9 cellular contexts compared by ENCODE assay signal in genomic region chr10:79022565-79023488, GRCh38. TPM values are rescaled to one million over a fixed set of nuclear protein-coding genes. Genes with fewer than 3 reads are reported as not detected.
DNase-seq lines count a peak whose midpoint lies in the region; ATAC-seq, FAIRE-seq and TF ChIP-seq lines count a peak whose summit lies in the region.
"Had no signal": no experiment of that assay in that cellular context is flagged by ENCODE, and none has a peak within 500 bp of the region (broad histone marks: within the 10 kb centered on the region; RNA-seq: fewer than 3 reads in every experiment).

No MANE protein-coding gene starts in this region.

- H3K4me1 ChIP-seq in A549 (no peaks in the 10 kb centered on the region), vagina (peaks cover 27% of the 10 kb centered on the region), foreskin keratinocyte (peaks cover 5% of the 10 kb centered on the region)
- H3K4me1 ChIP-seq in naive thymus-derived CD4-positive, alpha-beta T cell (ENCODE audit: control insufficient read depth in 2 of 2, insufficient read depth in 2 of 2, low read length in 2 of 2) = peaks cover 24 to 30% of the 10 kb centered on the region in 2 donors

- peak; percentile 32 to 57 for DNase-seq in A549 (ENCODE audit: low read depth in 1 of 2, low spot score in 1 of 2)
- peak; percentile 22 for DNase-seq in M059J (ENCODE audit: low read depth)
- DNase-seq in astrocyte of the spinal cord (ENCODE audit: low read depth, low spot score) = peak; percentile 13
- no peak for DNase-seq in naive thymus-derived CD4-positive, alpha-beta T cell
- DNase-seq in vagina (ENCODE audit: extremely low spot score in 2 of 2) = no peak
- DNase-seq in foreskin keratinocyte = no peak
- no peak for DNase-seq in activated CD4-positive, alpha-beta T cell treated with anti-CD3 and anti-CD28 coated beads for 1 hour

- no peak overlapping the region for H3K4me2 ChIP-seq in A549

- no peak for TF ChIP-seq RAD21 in A549 (conservative IDR thresholded peaks at IDR 0.05 in 1 of 2, IDR thresholded peaks at IDR 0.05 in 1 of 2)

- H3K27ac Mint-ChIP-seq in naive thymus-derived CD4-positive, alpha-beta T cell = peak overlapping the region in 4 of 9 donors; percentile 60 to 75 (median 62)

- CTCF ChIA-PET in A549 (lab: Yijun Ruan, JAX) = interaction anchor here (0.9 to 1.4 kb wide), 5 partner anchors 8 to 172 kb away, joined by 3 read pairs; no protein-coding TSS in a partner anchor
- CTCF ChIA-PET in naive thymus-derived CD4-positive, alpha-beta T cell (lab: Charles Lee) = interaction anchor here (1.0 to 1.3 kb wide), 2 partner anchors 45 to 364 kb away, joined by 3 read pairs; no protein-coding TSS in a partner anchor

- H3K27me3 ChIP-seq in naive thymus-derived CD4-positive, alpha-beta T cell (ENCODE audit: control insufficient read depth in 2 of 2, insufficient read depth in 2 of 2, low read length in 2 of 2) = no peaks in the 10 kb centered on the region
- H3K27me3 ChIP-seq in vagina (no peaks in the 10 kb centered on the region), foreskin keratinocyte (no peaks in the 10 kb centered on the region)

- peaks cover 0 to 2% (median 0%) of the 10 kb centered on the region in 5 donors for H3K27me3 Mint-ChIP-seq in naive thymus-derived CD4-positive, alpha-beta T cell

- intact Hi-C loops in naive thymus-derived CD4-positive, alpha-beta T cell (cut with micrococcal nuclease) = no loop called here
- intact Hi-C loops in vagina (cut with DNase I) = no loop called here

- FAIRE-seq in A549 (lab: Jason Lieb, UNC) = no peak

- TF ChIP-seq POLR2A in A549 (IDR thresholded peaks at IDR 0.05; ENCODE audit: low read length) = no peak
- no peak for TF ChIP-seq POLR2A in vagina (IDR thresholded peaks at IDR 0.05)

- no peak for TF ChIP-seq CTCF in A549 (IDR thresholded peaks at IDR 0.05)
- no peak for TF ChIP-seq CTCF in astrocyte of the spinal cord (IDR thresholded peaks at IDR 0.05; ENCODE audit: low read depth, low read length)
- TF ChIP-seq CTCF in vagina (IDR thresholded peaks at IDR 0.05) = no peak
- no peak for TF ChIP-seq CTCF in foreskin keratinocyte (conservative IDR thresholded peaks at IDR 0.05)

- POLR2A ChIA-PET in A549 (lab: Yijun Ruan, JAX) = no interaction called here
- POLR2A ChIA-PET in naive thymus-derived CD4-positive, alpha-beta T cell (lab: Charles Lee) = no interaction called here

- H3K4me3 ChIP-seq in A549 (no peak overlapping the region), astrocyte of the spinal cord (ENCODE audit: low read depth, low read length) (no peak overlapping the region), vagina (no peak overlapping the region)
- no peak overlapping the region for H3K4me3 ChIP-seq in naive thymus-derived CD4-positive, alpha-beta T cell (ENCODE audit: low read length)

- H3K9me3 ChIP-seq in A549 = peaks cover 4% of the 10 kb centered on the region; the same call in 1 of the 3 replicates
- H3K9me3 ChIP-seq in naive thymus-derived CD4-positive, alpha-beta T cell (ENCODE audit: control insufficient read depth in 2 of 3, low read length in 3 of 3) = peaks cover 0 to 6% (median 0%) of the 10 kb centered on the region in 3 experiments
- H3K9me3 ChIP-seq in vagina = no peaks in the 10 kb centered on the region
- H3K9me3 ChIP-seq: neutrophil had no signal

- H3K27ac ChIP-seq in A549 = no peak overlapping the region
- H3K27ac ChIP-seq in naive thymus-derived CD4-positive, alpha-beta T cell (ENCODE audit: low read depth, low read length) = no peak overlapping the region
- no peak overlapping the region for H3K27ac ChIP-seq in vagina
- H3K27ac ChIP-seq in foreskin keratinocyte = no peak overlapping the region
- H3K27ac ChIP-seq: neutrophil had no signal

- no peak for TF ChIP-seq EP300 in A549 (IDR thresholded peaks at IDR 0.05)

- peak overlapping the region in 6 of 10 donors; percentile 12 to 85 (median 62) for H3K4me3 Mint-ChIP-seq in naive thymus-derived CD4-positive, alpha-beta T cell

- in situ Hi-C loops in astrocyte of the spinal cord (cut with HindIII; ENCODE audit: low sequenced_read_pairs) = no loop called here

- peaks cover 0 to 5% (median 0%) of the 10 kb centered on the region in 11 donors for H3K9me3 Mint-ChIP-seq in naive thymus-derived CD4-positive, alpha-beta T cell

- no peaks in the 10 kb centered on the region for H3K36me3 Mint-ChIP-seq in naive thymus-derived CD4-positive, alpha-beta T cell

- 74% methylated on average over 25 of the region's 25 CpGs for WGBS in A549 (ENCODE audit: missing lambda C conversion rate)

- H3K4me1 Mint-ChIP-seq in naive thymus-derived CD4-positive, alpha-beta T cell = peaks cover 16 to 44% (median 32%) of the 10 kb centered on the region in 7 donors

- ATAC-seq in A549 = peak in 1 of 2 experiments; percentile 89; a peak in 3 of 6 replicates
- peak; percentile 63 for ATAC-seq in GM19328 (IDR thresholded peaks at IDR 0.05; ENCODE audit: unreplicated experiment)
- ATAC-seq in naive thymus-derived CD4-positive, alpha-beta T cell = no peak
- no peak for ATAC-seq in foreskin keratinocyte

- H3K36me3 ChIP-seq in naive thymus-derived CD4-positive, alpha-beta T cell (ENCODE audit: control insufficient read depth in 2 of 3, insufficient read depth in 3 of 3, low read length in 3 of 3) = no peaks in the 10 kb centered on the region
- no peaks in the 10 kb centered on the region for H3K36me3 ChIP-seq in vagina
- H3K36me3 ChIP-seq: neutrophil had no signal

TF ChIP-seq in A549, 52 proteins besides CTCF, POLR2A, EP300 and RAD21:
- TF ChIP-seq JUN (IDR thresholded peaks at IDR 0.05) (no peak), ZNF302 (CRISPR knock-in tag; IDR thresholded peaks at IDR 0.05) (no peak), RARB (CRISPR knock-in tag; IDR thresholded peaks at IDR 0.05) (no peak), NPAS2 (CRISPR knock-in tag; IDR thresholded peaks at IDR 0.05; ENCODE audit: borderline replicate concordance) (no peak), EHF (CRISPR knock-in tag; IDR thresholded peaks at IDR 0.05) (no peak), TFCP2L1 (CRISPR knock-in tag; IDR thresholded peaks at IDR 0.05) (no peak), CHD2 (IDR thresholded peaks at IDR 0.05; ENCODE audit: low read length, partially characterized antibody) (no peak), ESRRA (IDR thresholded peaks at IDR 0.05; ENCODE audit: borderline replicate concordance, low read length) (no peak), SMC3 (IDR thresholded peaks at IDR 0.05) (no peak), JUNB (IDR thresholded peaks at IDR 0.05) (no peak), PHF8 (IDR thresholded peaks at IDR 0.05; ENCODE audit: borderline replicate concordance, low read depth) (no peak), CBX2 (IDR thresholded peaks at IDR 0.05; ENCODE audit: borderline replicate concordance, low read depth) (no peak), REST (IDR thresholded peaks at IDR 0.05) (no peak), KDM1A (IDR thresholded peaks at IDR 0.05; ENCODE audit: low read depth) (no peak), ZC3H11A (IDR thresholded peaks at IDR 0.05) (no peak), CHD4 (IDR thresholded peaks at IDR 0.05; ENCODE audit: borderline replicate concordance) (no peak), KDM5A (IDR thresholded peaks at IDR 0.05) (no peak), POLR2AphosphoS2 (conservative IDR thresholded peaks at IDR 0.05; ENCODE audit: low read length) (no peak), EHMT2 (IDR thresholded peaks at IDR 0.05; ENCODE audit: low read depth) (no peak)

RNA-seq across cellular contexts. Expression of gene ZMIZ1, which starts 45.9 kb away (rescaled TPM):
- polyA plus RNA-seq in A549 (2011; rRNA removed) = 8.1 and 14.7 TPM in 2 replicates
- polyA plus RNA-seq in A549 (2012; cell fraction: cytosol; rRNA removed) = 31.6 and 42.1 TPM in 2 replicates
- 63.3 and 68.3 TPM in 2 replicates for polyA plus RNA-seq in A549 (2012; cell fraction: nucleus; rRNA removed)
- 29.1 to 30.3 TPM (median 30.1 TPM) in 3 replicates for polyA plus RNA-seq in A549 (2017; fragmentation: RNase III; extraction: RNeasy Plus Mini Kit Qiagen cat#74134 plus additional on column Dnase treatment)
- polyA minus RNA-seq in A549 (2011; rRNA and poly(A)+ RNA removed) = 16.1 and 17.8 TPM in 2 replicates
- total RNA-seq in M059J (2014; rRNA removed; shearing (Covaris generic)) = 21.9 and 47.2 TPM in 2 replicates
- 10 to 100 TPM; 13.5 to 57.2 (median 24.5) TPM for total RNA-seq in naive thymus-derived CD4-positive, alpha-beta T cell
- 1 to 10 TPM; 1.8 to 4.2 TPM for polyA plus RNA-seq in naive thymus-derived CD4-positive, alpha-beta T cell
- total RNA-seq in vagina = 61.4 TPM
- 9.5 and 16.6 TPM in 2 replicates for total RNA-seq in foreskin keratinocyte
- polyA plus RNA-seq in foreskin keratinocyte = 4.2 and 5.9 TPM in 2 replicates

Comparison
In these comparisons a context has a peak if more than half of its experiments do, and no peak if none do; other contexts are left out.
1. DNase-seq: peak in A549 (2 of 2), M059J (single experiment) and astrocyte of the spinal cord (single experiment); none in naive thymus-derived CD4-positive, alpha-beta T cell (0 of 9), vagina (0 of 2), foreskin keratinocyte (0 of 2) and activated CD4-positive, alpha-beta T cell treated with anti-CD3 and anti-CD28 coated beads for 1 hour (single experiment).